10 cellular contexts compared by ENCODE assay signal in genomic region chr17:42051013-42051400, GRCh38. TPM values are rescaled to one million over a fixed set of nuclear protein-coding genes. Genes with fewer than 3 reads are reported as not detected.
A peak's percentile ranks its signal among the peaks of the same experiment; 100 is the strongest.
DNase-seq lines count a peak whose midpoint lies in the region; ATAC-seq, FAIRE-seq and TF ChIP-seq lines count a peak whose summit lies in the region.
"Had no signal": no experiment of that assay in that cellular context is flagged by ENCODE, and none has a peak within 500 bp of the region (broad histone marks: within the 10 kb centered on the region; RNA-seq: fewer than 3 reads in every experiment).

No MANE protein-coding gene starts in this region.

- no peak for TF ChIP-seq CTCF in BE2C (IDR thresholded peaks at IDR 0.05; ENCODE audit: low read depth, low read length)
- no peak for TF ChIP-seq CTCF in MM.1S (IDR thresholded peaks at IDR 0.05; ENCODE audit: low read length)
- no peak for TF ChIP-seq CTCF in endothelial cell of umbilical vein (IDR thresholded peaks at IDR 0.05; ENCODE audit: extremely low read depth in 1 of 2, insufficient read depth in 1 of 2, low read depth in 1 of 2, low read length in 2 of 2)
- no peak for TF ChIP-seq CTCF in neural progenitor cell (IDR thresholded peaks at IDR 0.05)

- H3K27me3 ChIP-seq in BE2C, result no peaks in the 10 kb centered on the region
- H3K27me3 ChIP-seq in MM.1S (replicated peaks; ENCODE audit: insufficient read depth, low read length), result peaks cover 42% of the 10 kb centered on the region
- peaks cover 28 to 42% of the 10 kb centered on the region in 2 experiments for H3K27me3 ChIP-seq in endothelial cell of umbilical vein (ENCODE audit: control insufficient read depth in 2 of 2, insufficient read depth in 2 of 2, low read length in 2 of 2)
- H3K27me3 ChIP-seq in neural progenitor cell, result peaks cover 25% of the 10 kb centered on the region

- POLR2A ChIA-PET in endothelial cell of umbilical vein (lab: Charles Lee), result no interaction called here

- H4K20me1 ChIP-seq in MM.1S (ENCODE audit: insufficient read depth, low read length), result no peaks in the 10 kb centered on the region
- H4K20me1 ChIP-seq in endothelial cell of umbilical vein (replicated peaks; ENCODE audit: control insufficient read depth, extremely low read depth, insufficient read depth, low read length), result no peaks in the 10 kb centered on the region
- H4K20me1 ChIP-seq in neural progenitor cell (ENCODE audit: low read depth), result no peaks in the 10 kb centered on the region

- H3K9me3 ChIP-seq in BE2C (no peaks in the 10 kb centered on the region), MM.1S (replicated peaks; ENCODE audit: insufficient read depth, low read length) (no peaks in the 10 kb centered on the region), endothelial cell of umbilical vein (replicated peaks; ENCODE audit: control insufficient read depth, insufficient read depth, low read length) (no peaks in the 10 kb centered on the region), neural progenitor cell (ENCODE audit: low read depth) (no peaks in the 10 kb centered on the region)

- no peaks in the 10 kb centered on the region for H3K9me2 ChIP-seq in MM.1S (replicated peaks; ENCODE audit: insufficient read depth, low read length)

- H3K27me3 Mint-ChIP-seq in neural progenitor cell (ENCODE audit: insufficient read depth, low read depth), result peaks cover 25% of the 10 kb centered on the region

- H3K9ac ChIP-seq in MM.1S (ENCODE audit: low read length), result no peak overlapping the region
- no peak overlapping the region for H3K9ac ChIP-seq in endothelial cell of umbilical vein (replicated peaks; ENCODE audit: extremely low read depth, insufficient read depth, low read length)
- H3K9ac ChIP-seq in neural progenitor cell, result no peak overlapping the region

- DNase-seq in BE2C, result no peak
- no peak for DNase-seq in MM.1S
- no peak for DNase-seq in endothelial cell of umbilical vein (ENCODE audit: low read depth, low spot score)
- DNase-seq in neural progenitor cell (ENCODE audit: low spot score), result no peak
- no peak for DNase-seq in stimulated activated CD4-positive, alpha-beta T cell treated with anti-CD3 and anti-CD28 coated beads, Interleukin-2, amount 100 ng/mL, for 48 hours
- DNase-seq in GM19239 (ENCODE audit: insufficient read length, low spot score), result no peak
- DNase-seq: NCI-H1694 treated with DMSO at 0.1 percent for 48 hours had no signal

- FAIRE-seq in endothelial cell of umbilical vein (lab: Jason Lieb, UNC) (no peak), GM19239 (lab: Jason Lieb, UNC) (no peak)
- FAIRE-seq: G401.6 had no signal

- H3K4me1 ChIP-seq in BE2C, result no peaks in the 10 kb centered on the region
- no peaks in the 10 kb centered on the region for H3K4me1 ChIP-seq in MM.1S (ENCODE audit: low read length)
- H3K4me1 ChIP-seq in endothelial cell of umbilical vein (ENCODE audit: control insufficient read depth, extremely low read depth, insufficient read depth, low read length), result no peaks in the 10 kb centered on the region
- peaks cover 30% of the 10 kb centered on the region for H3K4me1 ChIP-seq in neural progenitor cell

- H3K79me2 ChIP-seq in MM.1S (ENCODE audit: low read length) (no peaks in the 10 kb centered on the region), endothelial cell of umbilical vein (ENCODE audit: control insufficient read depth, insufficient read depth, low read length) (no peaks in the 10 kb centered on the region), neural progenitor cell (ENCODE audit: low read depth) (no peaks in the 10 kb centered on the region)

- H3K4me3 Mint-ChIP-seq in neural progenitor cell, result peak overlapping the region; percentile 91

- peak overlapping the region; percentile 36 for H3K27ac Mint-ChIP-seq in neural progenitor cell

- H3K9me3 Mint-ChIP-seq in neural progenitor cell, result no peaks in the 10 kb centered on the region

- H3K4me3 ChIP-seq in BE2C (ENCODE audit: low read depth, low read length), result peak overlapping the region; percentile 76
- peak overlapping the region; percentile 36; the same call in 1 of the 2 replicates for H3K4me3 ChIP-seq in MM.1S (ENCODE audit: low read length)
- peak overlapping the region in 1 of 3 experiments; percentile 49 for H3K4me3 ChIP-seq in endothelial cell of umbilical vein (replicated peaks in 1 of 3; ENCODE audit: insufficient read depth in 1 of 3, low read depth in 1 of 3, low read length in 3 of 3)
- H3K4me3 ChIP-seq in neural progenitor cell, result peak overlapping the region; percentile 82

- intact Hi-C loops in endothelial cell of umbilical vein (cut with micrococcal nuclease), result no loop called here

- dilution Hi-C loops in endothelial cell of umbilical vein (cut with MboI; ENCODE audit: extremely low pct_ligation_motif_present, low sequenced_read_pairs), result no loop called here

- CTCF ChIA-PET in endothelial cell of umbilical vein (lab: Charles Lee), result interaction anchor here (1.0 to 1.7 kb wide), 5 partner anchors 11 to 65 kb away, joined by 3 to 9 read pairs (median 4); no protein-coding TSS in a partner anchor

- BruUV-seq in endothelial cell of umbilical vein (replicated peaks; lab: Mats Ljungman, UMichigan), result no TSS peak

- no peaks in the 10 kb centered on the region for H3K36me3 ChIP-seq in BE2C
- H3K36me3 ChIP-seq in MM.1S (replicated peaks; ENCODE audit: insufficient read depth, low read length), result no peaks in the 10 kb centered on the region
- H3K36me3 ChIP-seq in endothelial cell of umbilical vein (ENCODE audit: control insufficient read depth in 2 of 2, extremely low read depth in 1 of 2, insufficient read depth in 2 of 2, low read length in 2 of 2), result no peaks in the 10 kb centered on the region
- no peaks in the 10 kb centered on the region for H3K36me3 ChIP-seq in neural progenitor cell

- H3K4me1 Mint-ChIP-seq in neural progenitor cell, result peaks cover 43% of the 10 kb centered on the region

- H2AFZ ChIP-seq in MM.1S (ENCODE audit: low read length) (no peak overlapping the region), endothelial cell of umbilical vein (ENCODE audit: low read depth, low read length) (peak overlapping the region; percentile 64), neural progenitor cell (replicated peaks) (no peak overlapping the region)

- TF ChIP-seq POLR2A in endothelial cell of umbilical vein (IDR thresholded peaks at IDR 0.05; ENCODE audit: low read depth, low read length) (no peak), GM18505 (IDR thresholded peaks at IDR 0.05; ENCODE audit: borderline replicate concordance, extremely low read depth, insufficient read depth, insufficient read length) (no peak)

- H3K4me2 ChIP-seq in MM.1S (ENCODE audit: low read depth, low read length) (peak overlapping the region; percentile 73; the same call in 1 of the 2 replicates), endothelial cell of umbilical vein (ENCODE audit: insufficient read depth, low read length) (no peak overlapping the region), neural progenitor cell (peak overlapping the region; percentile 97)

- H3F3A ChIP-seq in MM.1S (ENCODE audit: insufficient read depth, low read length) (no peaks in the 10 kb centered on the region), neural progenitor cell (ENCODE audit: low read depth) (peaks cover 30% of the 10 kb centered on the region)

- no peak for ATAC-seq in GM18505 (IDR thresholded peaks at IDR 0.05; ENCODE audit: unreplicated experiment)
- ATAC-seq in HG03565 (IDR thresholded peaks at IDR 0.05; ENCODE audit: unreplicated experiment), result no peak

- no peaks in the 10 kb centered on the region for H3K9me1 ChIP-seq in endothelial cell of umbilical vein (replicated peaks; ENCODE audit: control insufficient read depth, extremely low read depth, insufficient read depth, low read length)

- no peaks in the 10 kb centered on the region for H3K36me3 Mint-ChIP-seq in neural progenitor cell

- no peak overlapping the region for H3K27ac ChIP-seq in MM.1S (ENCODE audit: low read length)
- no peak overlapping the region for H3K27ac ChIP-seq in endothelial cell of umbilical vein (ENCODE audit: insufficient read depth, low read depth, low read length)
- H3K27ac ChIP-seq in neural progenitor cell, result no peak overlapping the region

RNA-seq across cellular contexts. Expression of gene C17orf113, which starts 0.6 kb away (rescaled TPM):
- 5.3 TPM for polyA plus RNA-seq in BE2C (2012; ENCODE audit: insufficient read depth, insufficient read length, low read depth)
- total RNA-seq in endothelial cell of umbilical vein (0.18 and 0.20 TPM in 2 replicates), neural progenitor cell (ENCODE audit: low replicate concordance) (2.2 and 5.5 TPM in 2 replicates)
- 0.19 and 0.30 TPM in 2 replicates for polyA plus RNA-seq in endothelial cell of umbilical vein
- polyA plus RNA-seq in endothelial cell of umbilical vein (2011; cell fraction: cytosol; rRNA removed), result 0.09 and 0.17 TPM in 2 replicates
- 0.11 and 0.29 TPM in 2 replicates for polyA plus RNA-seq in endothelial cell of umbilical vein (2011; cell fraction: nucleus; rRNA removed)
- 0.16 and 0.23 TPM in 2 replicates for polyA plus RNA-seq in endothelial cell of umbilical vein (2012)
- polyA minus RNA-seq in endothelial cell of umbilical vein, result 0.17 TPM in 1 of 2 replicates, not detected in the other
- 0.92 TPM for polyA minus RNA-seq in endothelial cell of umbilical vein (2011; cell fraction: cytosol; rRNA and poly(A)+ RNA removed)
- 0.10 and 0.19 TPM in 2 replicates for polyA minus RNA-seq in endothelial cell of umbilical vein (2011; cell fraction: nucleus; rRNA and poly(A)+ RNA removed)

RNA-seq across cellular contexts. Expression of gene NKIRAS2, which starts 31.1 kb away (rescaled TPM):
- polyA plus RNA-seq in BE2C (2012; ENCODE audit: insufficient read depth, insufficient read length, low read depth), result 301 TPM
- total RNA-seq in endothelial cell of umbilical vein (57.3 and 60.4 TPM in 2 replicates), neural progenitor cell (ENCODE audit: low replicate concordance) (23.7 and 50.1 TPM in 2 replicates)
- 87.6 and 96.9 TPM in 2 replicates for polyA plus RNA-seq in endothelial cell of umbilical vein
- 81.7 and 91.5 TPM in 2 replicates for polyA plus RNA-seq in endothelial cell of umbilical vein (2011; cell fraction: cytosol; rRNA removed)
- polyA plus RNA-seq in endothelial cell of umbilical vein (2011; cell fraction: nucleus; rRNA removed), result 46.9 and 47.8 TPM in 2 replicates
- 57.2 and 62.2 TPM in 2 replicates for polyA plus RNA-seq in endothelial cell of umbilical vein (2012)
- polyA minus RNA-seq in endothelial cell of umbilical vein, result 61.9 and 68.8 TPM in 2 replicates
- polyA minus RNA-seq in endothelial cell of umbilical vein (2011; cell fraction: cytosol; rRNA and poly(A)+ RNA removed), result 24.2 TPM
- 21.6 and 24.0 TPM in 2 replicates for polyA minus RNA-seq in endothelial cell of umbilical vein (2011; cell fraction: nucleus; rRNA and poly(A)+ RNA removed)

RNA-seq across cellular contexts. Expression of gene DNAJC7, which starts 33.8 kb away (rescaled TPM):
- polyA plus RNA-seq in BE2C (2012; ENCODE audit: insufficient read depth, insufficient read length, low read depth), result 202 TPM
- total RNA-seq in endothelial cell of umbilical vein (103 and 111 TPM in 2 replicates), neural progenitor cell (ENCODE audit: low replicate concordance) (80.7 and 92.5 TPM in 2 replicates)
- polyA plus RNA-seq in endothelial cell of umbilical vein, result 16.0 and 19.8 TPM in 2 replicates
- 39.5 and 42.6 TPM in 2 replicates for polyA plus RNA-seq in endothelial cell of umbilical vein (2011; cell fraction: cytosol; rRNA removed)
- polyA plus RNA-seq in endothelial cell of umbilical vein (2011; cell fraction: nucleus; rRNA removed), result 45.3 and 54.5 TPM in 2 replicates
- 87.7 and 106 TPM in 2 replicates for polyA plus RNA-seq in endothelial cell of umbilical vein (2012)
- 62.2 and 72.3 TPM in 2 replicates for polyA minus RNA-seq in endothelial cell of umbilical vein
- 31.3 TPM for polyA minus RNA-seq in endothelial cell of umbilical vein (2011; cell fraction: cytosol; rRNA and poly(A)+ RNA removed)
- polyA minus RNA-seq in endothelial cell of umbilical vein (2011; cell fraction: nucleus; rRNA and poly(A)+ RNA removed), result 73.8 and 99.0 TPM in 2 replicates

RNA-seq across cellular contexts. Expression of gene ZNF385C, which starts 47.3 kb away (rescaled TPM):
- 2.4 TPM for polyA plus RNA-seq in BE2C (2012; ENCODE audit: insufficient read depth, insufficient read length, low read depth)
- total RNA-seq in endothelial cell of umbilical vein (not detected in 2 replicates), neural progenitor cell (ENCODE audit: low replicate concordance) (5.0 and 7.5 TPM in 2 replicates)
- 0.07 TPM in 1 of 2 replicates, not detected in the other for polyA plus RNA-seq in endothelial cell of umbilical vein
- polyA plus RNA-seq in endothelial cell of umbilical vein (2011; cell fraction: cytosol; rRNA removed), result 0.04 and 0.05 TPM in 2 replicates
- polyA plus RNA-seq in endothelial cell of umbilical vein (2011; cell fraction: nucleus; rRNA removed), result 0.05 TPM in 1 of 2 replicates, not detected in the other
- polyA plus RNA-seq in endothelial cell of umbilical vein (2012), result not detected in 2 replicates
- 0.13 TPM in 1 of 2 replicates, not detected in the other for polyA minus RNA-seq in endothelial cell of umbilical vein
- polyA minus RNA-seq in endothelial cell of umbilical vein (2011; cell fraction: cytosol; rRNA and poly(A)+ RNA removed), result not detected
- not detected in 2 replicates for polyA minus RNA-seq in endothelial cell of umbilical vein (2011; cell fraction: nucleus; rRNA and poly(A)+ RNA removed)
